In the genomic region with DNA sequence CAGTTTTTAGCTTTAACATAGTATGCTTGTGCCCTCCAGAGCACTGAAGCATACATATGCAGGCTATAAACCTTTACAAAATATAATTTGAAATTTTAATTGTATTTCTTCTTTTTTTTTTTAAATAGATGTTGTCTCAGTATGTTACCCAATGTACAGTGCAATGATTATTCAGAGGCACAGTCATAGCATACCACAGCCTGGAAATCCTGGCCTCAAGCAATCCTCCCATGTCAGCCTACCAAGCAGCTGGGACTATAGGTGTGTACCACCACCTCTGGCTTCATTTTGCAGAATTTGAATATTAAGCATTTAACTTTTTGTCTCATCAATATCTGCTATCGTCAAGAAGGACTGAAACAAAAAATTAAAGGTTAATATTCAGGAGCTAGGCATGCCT, we compare ENCODE assay signal across 22 cellular contexts. TPM values are rescaled to one million over a fixed set of nuclear protein-coding genes. Genes with fewer than 3 reads are reported as not detected.
A peak's percentile ranks its signal among the peaks of the same experiment; 100 is the strongest.
DNase-seq lines count a peak whose midpoint lies in the region; FAIRE-seq and TF ChIP-seq lines count a peak whose summit lies in the region.
"Had no signal": no experiment of that assay in that cellular context is flagged by ENCODE, and none has a peak within 500 bp of the region (broad histone marks: within the 10 kb centered on the region; RNA-seq: fewer than 3 reads in every experiment).

No MANE protein-coding gene starts in this region.

- H3K4me2 ChIP-seq in GM23248 (ENCODE audit: unreplicated experiment) = no peak overlapping the region
- H3K4me2 ChIP-seq: BLaER1 had no signal

- DNase-seq in GM23248 = peak; percentile 43
- peak; percentile 7 for DNase-seq in NCI-H226
- DNase-seq in bronchial epithelial cell (ENCODE audit: low read depth) = peak; percentile 81
- peak; percentile 44 for DNase-seq in iris pigment epithelial cell (ENCODE audit: low read depth)
- no peak for DNase-seq in NCI-H510A (lab: John Stamatoyannopoulos, UW)
- DNase-seq in vagina (ENCODE audit: extremely low spot score in 2 of 2) = no peak
- DNase-seq in GM20000 (ENCODE audit: low spot score) = no peak
- DNase-seq in NCI-H2196 (lab: John Stamatoyannopoulos, UW; ENCODE audit: unreplicated experiment) = no peak
- DNase-seq: 8988T; CD4-positive, alpha-beta memory T cell; DMS153; DMS79; GDM1; GOT3; H7 had no signal

- H3K4me1 ChIP-seq in GM23248 (ENCODE audit: insufficient read depth) (peaks cover 4% of the 10 kb centered on the region; the same call in 1 of the 2 replicates), vagina (peaks cover 8% of the 10 kb centered on the region)
- H3K4me1 ChIP-seq: BLaER1 had no signal

- H3K27ac ChIP-seq in GM23248 (no peak overlapping the region), vagina (no peak overlapping the region)
- H3K27ac ChIP-seq: BLaER1 had no signal

- H4K20me1 ChIP-seq in GM23248 (ENCODE audit: insufficient read depth) = no peaks in the 10 kb centered on the region
- H4K20me1 ChIP-seq: BLaER1 had no signal

- no peak for FAIRE-seq in bronchial epithelial cell (lab: Jason Lieb, UNC)
- FAIRE-seq: GM12892, GM18507 had no signal

- no peaks in the 10 kb centered on the region for H3K79me2 ChIP-seq in GM23248 (ENCODE audit: insufficient read depth)

- H3K9me2 ChIP-seq in GM23248 (ENCODE audit: insufficient read depth) = no peaks in the 10 kb centered on the region

- H3F3A ChIP-seq in GM23248 (ENCODE audit: insufficient read depth) = no peaks in the 10 kb centered on the region

- H3K27me3 ChIP-seq in GM23248 (replicated peaks; ENCODE audit: insufficient read depth) = peaks cover 11% of the 10 kb centered on the region
- no peaks in the 10 kb centered on the region for H3K27me3 ChIP-seq in bronchial epithelial cell (ENCODE audit: control insufficient read depth, insufficient read depth, low read length)
- H3K27me3 ChIP-seq in vagina = no peaks in the 10 kb centered on the region
- H3K27me3 ChIP-seq: BLaER1 had no signal

- WGBS in GM23248 (ENCODE audit: low coverage in 1 of 2, low lambda C conversion rate in 2 of 2, missing lambda C conversion rate in 2 of 2), 2 experiments = 34 to 36% methylated on average over 1 of the region's 1 CpG

- H3K9me3 ChIP-seq in GM23248 (ENCODE audit: low read depth) (no peaks in the 10 kb centered on the region), vagina (no peaks in the 10 kb centered on the region)

- H3K4me3 ChIP-seq in GM23248 (no peak overlapping the region), bronchial epithelial cell (ENCODE audit: low read depth, low read length) (no peak overlapping the region), vagina (no peak overlapping the region)
- H3K4me3 ChIP-seq: BLaER1 had no signal

- no peak overlapping the region for H2AFZ ChIP-seq in GM23248

- TF ChIP-seq CTCF in bronchial epithelial cell (IDR thresholded peaks at IDR 0.05; ENCODE audit: insufficient read depth, low read length, severe bottlenecking) (no peak), vagina (IDR thresholded peaks at IDR 0.05) (no peak), GM20000 (IDR thresholded peaks at IDR 0.05; ENCODE audit: extremely low read depth, missing control alignments) (no peak)

- no peaks in the 10 kb centered on the region for H3K36me3 ChIP-seq in GM23248 (ENCODE audit: low read depth)
- H3K36me3 ChIP-seq in bronchial epithelial cell (ENCODE audit: control insufficient read depth, insufficient read depth, low read length) = no peaks in the 10 kb centered on the region
- no peaks in the 10 kb centered on the region for H3K36me3 ChIP-seq in vagina
- H3K36me3 ChIP-seq: BLaER1 had no signal

- intact Hi-C loops in vagina (cut with DNase I) = no loop called here

- no peak for TF ChIP-seq POLR2A in vagina (IDR thresholded peaks at IDR 0.05)

- in situ Hi-C loops in GM23248 (cut with MboI) = loop anchor here (10.0 to 25.0 kb wide), 3 partner anchors 241 to 741 kb away; no protein-coding TSS in a partner anchor

- H3K9ac ChIP-seq in GM23248 = no peak overlapping the region
- H3K9ac ChIP-seq: BLaER1 had no signal

RNA-seq across cellular contexts. Expression of a gene that starts 16.9 kb away (rescaled TPM):
- 2.9 and 4.8 TPM in 2 replicates for total RNA-seq in GM23248 (2014; rRNA removed; shearing (Covaris generic))
- 0.85 TPM in 2 replicates for polyA plus RNA-seq in GM23248 (2016; fragmentation: Nextera tagmentation; extraction: Ambion mirVana)
- total RNA-seq in bronchial epithelial cell = 2.1 and 3.5 TPM in 2 replicates
- total RNA-seq in vagina = 16.9 TPM

RNA-seq across cellular contexts. Expression of a gene that starts 57.5 kb away (rescaled TPM):
- total RNA-seq in GM23248 (2014; rRNA removed; shearing (Covaris generic)) = not detected in 2 replicates
- polyA plus RNA-seq in GM23248 (2016; fragmentation: Nextera tagmentation; extraction: Ambion mirVana) = 0.06 TPM in 1 of 2 replicates, not detected in the other
- total RNA-seq in bronchial epithelial cell (not detected in 2 replicates), vagina (not detected)
- total RNA-seq: A673; CD4-positive, alpha-beta memory T cell; HT-29 had no signal
- polyA plus RNA-seq: AG04450, CD14-positive monocyte had no signal

Comparison
In these comparisons a context has a peak if more than half of its experiments do, and no peak if none do; other contexts are left out.
1. DNase-seq: peak in GM23248 (single experiment), NCI-H226 (single experiment), bronchial epithelial cell (single experiment) and iris pigment epithelial cell (single experiment); none in NCI-H510A (single experiment), vagina (0 of 2), GM20000 (single experiment) and NCI-H2196 (single experiment).